13 cellular contexts compared by ENCODE assay signal in the genomic region with DNA sequence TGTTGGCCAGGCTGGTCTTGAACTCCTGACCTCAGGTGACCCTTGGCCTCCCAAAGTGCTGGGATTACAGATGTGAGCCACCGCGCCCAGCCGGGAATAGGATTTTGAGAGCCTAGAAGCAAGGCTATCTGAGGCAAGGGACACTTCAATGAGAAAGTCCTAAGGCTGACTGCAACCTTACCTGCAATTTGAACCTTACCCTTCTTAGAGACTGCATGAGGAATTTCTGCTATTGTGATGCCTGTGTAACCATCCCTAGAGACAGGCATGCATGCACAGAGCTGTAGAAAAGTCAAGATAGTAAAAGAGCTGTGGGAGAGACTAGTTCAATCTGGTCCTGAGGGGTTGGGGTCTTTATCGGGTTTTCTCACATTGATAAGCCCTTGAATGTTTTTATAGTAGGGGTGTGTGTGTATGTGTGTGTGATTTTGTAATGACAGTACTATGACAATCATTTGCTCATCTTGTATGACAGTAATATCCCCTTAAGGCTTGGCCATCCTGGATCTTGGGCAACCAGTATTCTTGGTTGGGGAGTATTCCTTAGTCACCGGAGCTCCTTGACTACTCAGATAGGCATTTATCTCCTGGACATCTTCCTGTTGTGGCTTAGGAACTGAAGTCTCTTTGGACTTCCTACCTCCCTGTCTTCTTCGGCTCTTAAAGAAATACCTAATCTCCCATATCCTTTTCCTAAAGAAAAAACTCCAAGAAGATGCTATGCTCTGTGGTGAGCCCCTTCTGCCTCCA. TPM values are rescaled to one million over a fixed set of nuclear protein-coding genes. Genes with fewer than 3 reads are reported as not detected.
DNase-seq lines count a peak whose midpoint lies in the region; TF ChIP-seq lines count a peak whose summit lies in the region.
"Had no signal": no experiment of that assay in that cellular context is flagged by ENCODE, and none has a peak within 500 bp of the region (broad histone marks: within the 10 kb centered on the region; RNA-seq: fewer than 3 reads in every experiment).

No MANE protein-coding gene starts in this region.

- TF ChIP-seq EP300 in esophagus muscularis mucosa (IDR thresholded peaks at IDR 0.05), result no peak

- peak overlapping the region in 2 of 4 donors; percentile 21 to 63 for H3K27ac ChIP-seq in esophagus muscularis mucosa (replicated peaks in 1 of 4)

- peaks cover 6 to 27% (median 19%) of the 10 kb centered on the region in 4 donors for H3K36me3 ChIP-seq in esophagus muscularis mucosa

- peaks cover 10 to 36% (median 22%) of the 10 kb centered on the region in 4 donors for H3K4me1 ChIP-seq in esophagus muscularis mucosa

- no peaks in the 10 kb centered on the region for H3K9me3 ChIP-seq in esophagus muscularis mucosa

- 98% methylated on average over 6 of the region's 6 CpGs for WGBS in esophagus muscularis mucosa

- TF ChIP-seq POLR2A in esophagus muscularis mucosa (IDR thresholded peaks at IDR 0.05; ENCODE audit: low read depth), result no peak

- DNase-seq in ELR (ENCODE audit: low read depth) (peak; percentile 91), LHCN-M2 (ENCODE audit: low read depth) (peak; percentile 62), esophagus muscularis mucosa (ENCODE audit: extremely low spot score) (peak; percentile 85), renal cortical epithelial cell (ENCODE audit: low read depth) (peak; percentile 69), NCI-H526 treated with DMSO at 0.1 percent for 48 hours (lab: John Stamatoyannopoulos, UW) (no peak), NCI-H1105 treated with DMSO at 0.1 percent for 48 hours (lab: John Stamatoyannopoulos, UW) (no peak), ureter (ENCODE audit: low spot score) (no peak)
- DNase-seq: naive B cell, NCI-H1092, NCI-H526, Right ventricle myocardium superior had no signal

- no peak for TF ChIP-seq CTCF in esophagus muscularis mucosa (IDR thresholded peaks at IDR 0.05)

- H3K27me3 ChIP-seq in esophagus muscularis mucosa, result no peaks in the 10 kb centered on the region

- H3K4me3 ChIP-seq in esophagus muscularis mucosa, result no peak overlapping the region
- H3K4me3 ChIP-seq: GM12878 had no signal

- intact Hi-C loops in esophagus muscularis mucosa (cut with DNase I), result no loop called here

RNA-seq across cellular contexts. Expression of a gene that starts 11.2 kb away (rescaled TPM):
- total RNA-seq in LHCN-M2 (2014; rRNA removed) (18.3 and 20.8 TPM in 2 replicates), esophagus muscularis mucosa (100 to 1,000 TPM in 1 of 4 donors, 10 to 100 TPM in 3; 83.5 to 124 (median 93.8) TPM), renal cortical epithelial cell (8.7 and 13.4 TPM in 2 replicates), ureter (24.2 TPM)
- 25.8 TPM for polyA plus RNA-seq in LHCN-M2 (2012)

RNA-seq across cellular contexts. Expression of a gene that starts 42.6 kb away (rescaled TPM):
- total RNA-seq in LHCN-M2 (2014; rRNA removed) (not detected in 2 replicates), esophagus muscularis mucosa (under 1 TPM; under 0.01 to 0.99 (median 0.76) TPM), renal cortical epithelial cell (under 0.01 TPM in 1 of 2 replicates, not detected in the other), ureter (1.7 TPM)
- not detected for polyA plus RNA-seq in LHCN-M2 (2012)
- total RNA-seq: GM12878, H4 had no signal

Comparison
In these comparisons a context has a peak if more than half of its experiments do, and no peak if none do; other contexts are left out.
1. DNase-seq: peak in ELR (single experiment), LHCN-M2 (single experiment), esophagus muscularis mucosa (single experiment) and renal cortical epithelial cell (single experiment); none in NCI-H526 treated with DMSO at 0.1 percent for 48 hours (single experiment), NCI-H1105 treated with DMSO at 0.1 percent for 48 hours (single experiment) and ureter (single experiment).